ENCODE assay signal across 14 cellular contexts in genomic region chr12:106690569-106690968, GRCh38.
DNase-seq lines count a peak whose midpoint lies in the region; ATAC-seq and TF ChIP-seq lines count a peak whose summit lies in the region.
"Had no signal": no experiment of that assay in that cellular context is flagged by ENCODE, and none has a peak within 500 bp of the region (broad histone marks: within the 10 kb centered on the region; RNA-seq: fewer than 3 reads in every experiment).

No MANE protein-coding gene starts in this region.

- H3K9me3 Mint-ChIP-seq in stimulated activated naive CD8-positive, alpha-beta T cell treated with anti-CD3 and anti-CD28 coated beads, Interleukin-15, amount 100 ng/mL, for 72 hours = no peaks in the 10 kb centered on the region
- H3K9me3 Mint-ChIP-seq in osteocyte (ENCODE audit: unreplicated experiment) = no peaks in the 10 kb centered on the region
- H3K9me3 Mint-ChIP-seq: CD4-positive, alpha-beta T cell; CD8-positive, alpha-beta T cell had no signal

- H3K4me3 Mint-ChIP-seq in stimulated activated naive CD8-positive, alpha-beta T cell treated with anti-CD3 and anti-CD28 coated beads, Interleukin-15, amount 100 ng/mL, for 72 hours = no peak overlapping the region
- H3K4me3 Mint-ChIP-seq in osteocyte (ENCODE audit: unreplicated experiment) = no peak overlapping the region
- H3K4me3 Mint-ChIP-seq: B cell; CD4-positive, alpha-beta T cell; CD8-positive, alpha-beta T cell had no signal

- no peak for DNase-seq in stimulated activated naive CD8-positive, alpha-beta T cell treated with anti-CD3 and anti-CD28 coated beads, Interleukin-15, amount 100 ng/mL, for 72 hours
- no peak for DNase-seq in stimulated activated naive CD8-positive, alpha-beta T cell treated with anti-CD3 and anti-CD28 coated beads, Interleukin-15, Interleukin-2, amounts not matched to agents 100 U/mL and 50 U/mL, for 24 hours
- DNase-seq in osteocyte (ENCODE audit: extremely low spot score, unreplicated experiment) (peak; percentile 65), T-helper 9 cell (no peak)
- DNase-seq: AML-193; Caco-2; Calu3; CD4-positive, alpha-beta T cell; CD8-positive, alpha-beta T cell; DMS79 treated with DMSO at 0.1 percent for 48 hours; GF-D8 had no signal

- H3K27me3 Mint-ChIP-seq in stimulated activated naive CD8-positive, alpha-beta T cell treated with anti-CD3 and anti-CD28 coated beads, Interleukin-15, amount 100 ng/mL, for 72 hours = no peaks in the 10 kb centered on the region
- no peaks in the 10 kb centered on the region for H3K27me3 Mint-ChIP-seq in osteocyte (ENCODE audit: unreplicated experiment)
- H3K27me3 Mint-ChIP-seq: CD4-positive, alpha-beta T cell had no signal

- ATAC-seq in stimulated activated naive CD8-positive, alpha-beta T cell treated with anti-CD3 and anti-CD28 coated beads, Interleukin-15, amount 100 ng/mL, for 72 hours = peak; percentile 31
- ATAC-seq in stimulated activated naive CD8-positive, alpha-beta T cell treated with anti-CD3 and anti-CD28 coated beads, Interleukin-15, Interleukin-2, amounts not matched to agents 100 U/mL and 50 U/mL, for 24 hours = no peak
- ATAC-seq in HG02840 (IDR thresholded peaks at IDR 0.05; ENCODE audit: low FRiP score, unreplicated experiment) = no peak
- ATAC-seq: A549; CD8-positive, alpha-beta T cell had no signal

- no peaks in the 10 kb centered on the region for H3K36me3 Mint-ChIP-seq in osteocyte (ENCODE audit: unreplicated experiment)
- H3K36me3 Mint-ChIP-seq: CD8-positive, alpha-beta T cell had no signal

- H3K4me1 Mint-ChIP-seq in stimulated activated naive CD8-positive, alpha-beta T cell treated with anti-CD3 and anti-CD28 coated beads, Interleukin-15, amount 100 ng/mL, for 72 hours = no peaks in the 10 kb centered on the region
- H3K4me1 Mint-ChIP-seq in osteocyte (ENCODE audit: unreplicated experiment) = no peaks in the 10 kb centered on the region
- H3K4me1 Mint-ChIP-seq: B cell had no signal

- peak overlapping the region in 1 of 2 donors; percentile 71 for H3K27ac Mint-ChIP-seq in stimulated activated naive CD8-positive, alpha-beta T cell treated with anti-CD3 and anti-CD28 coated beads, Interleukin-15, amount 100 ng/mL, for 72 hours
- no peak overlapping the region for H3K27ac Mint-ChIP-seq in osteocyte (ENCODE audit: unreplicated experiment)
- H3K27ac Mint-ChIP-seq: B cell; CD4-positive, alpha-beta T cell; CD8-positive, alpha-beta T cell had no signal

- no peak for TF ChIP-seq CTCF in osteocyte (IDR thresholded peaks at IDR 0.05)
